In genomic region chr2:170991398-170992185, GRCh38 we compare ENCODE assay signal across 2 cellular contexts.
TF ChIP-seq lines count a peak whose summit lies in the region.

No MANE protein-coding gene starts in this region.

TF ChIP-seq in A549, 52 proteins besides CTCF, POLR2A, EP300 and RAD21 (continued from another document):
- TF ChIP-seq HOXB13 (CRISPR knock-in tag; IDR thresholded peaks at IDR 0.05; ENCODE audit: low read depth), result no peak
- TF ChIP-seq ZNF302 (CRISPR knock-in tag; IDR thresholded peaks at IDR 0.05), result no peak
- no peak for TF ChIP-seq FOSL2 (IDR thresholded peaks at IDR 0.05)
- TF ChIP-seq FOSL2 (CRISPR knock-in tag; IDR thresholded peaks at IDR 0.05), result no peak
- TF ChIP-seq PBX3 (IDR thresholded peaks at IDR 0.05), result no peak
- TF ChIP-seq ZC3H11A (IDR thresholded peaks at IDR 0.05), result no peak
- TF ChIP-seq USF2 (IDR thresholded peaks at IDR 0.05), result no peak

TF ChIP-seq in H1, 55 proteins besides CTCF, POLR2A, EP300 and RAD21 (continued from another document):
- no peak for TF ChIP-seq GABPA (IDR thresholded peaks at IDR 0.05; ENCODE audit: borderline replicate concordance, insufficient read depth, low read length)
- TF ChIP-seq CBX5 (IDR thresholded peaks at IDR 0.05; ENCODE audit: low read depth, low read length), result no peak
- TF ChIP-seq TAF1 (IDR thresholded peaks at IDR 0.05; ENCODE audit: low read depth, low read length), result no peak
- no peak for TF ChIP-seq SIRT6 (IDR thresholded peaks at IDR 0.05; ENCODE audit: low read length)
- no peak for TF ChIP-seq CBX8 (IDR thresholded peaks at IDR 0.05; ENCODE audit: borderline replicate concordance, low read depth, low read length)
- no peak for TF ChIP-seq SAP30 (IDR thresholded peaks at IDR 0.05; ENCODE audit: insufficient read depth, insufficient replicate concordance, low read length)
- no peak for TF ChIP-seq USF2 (IDR thresholded peaks at IDR 0.05; ENCODE audit: low read length)
- TF ChIP-seq EGR1 (IDR thresholded peaks at IDR 0.05; ENCODE audit: borderline replicate concordance, low read depth, low read length), result no peak
- no peak for TF ChIP-seq CREB1 (IDR thresholded peaks at IDR 0.05)
- no peak for TF ChIP-seq TCF12 (IDR thresholded peaks at IDR 0.05; ENCODE audit: low read depth, low read length)
- no peak for TF ChIP-seq POLR2AphosphoS5 (IDR thresholded peaks at IDR 0.05; ENCODE audit: low read depth, low read length)
- TF ChIP-seq SP1 (IDR thresholded peaks at IDR 0.05; ENCODE audit: low read depth, low read length), result no peak
- TF ChIP-seq JUN (IDR thresholded peaks at IDR 0.05; ENCODE audit: low read depth, low read length), result no peak
- TF ChIP-seq CTBP2 (IDR thresholded peaks at IDR 0.05; ENCODE audit: borderline replicate concordance, insufficient read depth, insufficient read length, low read length), result no peak
- no peak for TF ChIP-seq KDM1A (IDR thresholded peaks at IDR 0.05; ENCODE audit: borderline replicate concordance, low read length)
- no peak for TF ChIP-seq JUND (IDR thresholded peaks at IDR 0.05; ENCODE audit: low read length)
- TF ChIP-seq ZNF274 (IDR thresholded peaks at IDR 0.05; ENCODE audit: borderline replicate concordance, extremely low read depth, low read length), result no peak
- no peak for TF ChIP-seq SP4 (IDR thresholded peaks at IDR 0.05; ENCODE audit: low read length)
